8 cellular contexts compared by ENCODE assay signal in the genomic region with DNA sequence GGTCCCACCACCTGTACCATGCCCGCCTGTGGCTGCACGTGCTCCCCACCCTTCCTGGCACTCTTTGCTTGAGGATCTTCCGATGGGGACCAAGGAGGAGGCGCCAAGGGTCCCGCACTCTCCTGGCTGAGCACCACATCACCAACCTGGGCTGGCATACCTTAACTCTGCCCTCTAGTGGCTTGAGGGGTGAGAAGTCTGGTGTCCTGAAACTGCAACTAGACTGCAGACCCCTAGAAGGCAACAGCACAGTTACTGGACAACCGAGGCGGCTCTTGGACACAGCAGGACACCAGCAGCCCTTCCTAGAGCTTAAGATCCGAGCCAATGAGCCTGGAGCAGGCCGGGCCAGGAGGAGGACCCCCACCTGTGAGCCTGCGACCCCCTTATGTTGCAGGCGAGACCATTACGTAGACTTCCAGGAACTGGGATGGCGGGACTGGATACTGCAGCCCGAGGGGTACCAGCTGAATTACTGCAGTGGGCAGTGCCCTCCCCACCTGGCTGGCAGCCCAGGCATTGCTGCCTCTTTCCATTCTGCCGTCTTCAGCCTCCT. TPM values are rescaled to one million over a fixed set of nuclear protein-coding genes. Genes with fewer than 3 reads are reported as not detected.
A peak's percentile ranks its signal among the peaks of the same experiment; 100 is the strongest.
DNase-seq lines count a peak whose midpoint lies in the region; ATAC-seq and TF ChIP-seq lines count a peak whose summit lies in the region.

No MANE protein-coding gene starts in this region.

- TF ChIP-seq CTCF in GM20000 (IDR thresholded peaks at IDR 0.05; ENCODE audit: extremely low read depth, missing control alignments) (peak; percentile 70), spleen (IDR thresholded peaks at IDR 0.05 in 8 of 11, conservative IDR thresholded peaks at IDR 0.05 in 3 of 11) (peak in 9 of 11 experiments; percentile 25 to 73 (median 51))

- H3K9me3 ChIP-seq in spleen, result no peaks in the 10 kb centered on the region

- peak; percentile 76 for DNase-seq in DMS53 (lab: John Stamatoyannopoulos, UW)
- DNase-seq in GM20000 (ENCODE audit: low spot score), result no peak
- DNase-seq in NCI-H2171 (lab: John Stamatoyannopoulos, UW), result peak; percentile 52
- DNase-seq in activated CD8-positive, alpha-beta memory T cell treated with anti-CD3 and anti-CD28 coated beads, Interleukin-2, amount 50 U/mL, for 4 hours, result peak; percentile 55
- peak; percentile 45 for DNase-seq in glomerular visceral epithelial cell (ENCODE audit: extremely low spot score)
- peak; percentile 76 for DNase-seq in spleen
- no peak for DNase-seq in GM19238 (ENCODE audit: insufficient read length, low spot score)

- ATAC-seq in HG03095 (IDR thresholded peaks at IDR 0.05; ENCODE audit: unreplicated experiment), result no peak

- H3K36me3 ChIP-seq in spleen, result no peaks in the 10 kb centered on the region

- intact Hi-C loops in spleen (cut with DNase I; ENCODE audit: low total_unique reads), result no loop called here

- peaks cover 0 to 23% (median 6%) of the 10 kb centered on the region in 7 donors for H3K27me3 ChIP-seq in spleen (replicated peaks in 1 of 7)

- TF ChIP-seq POLR2A in spleen (IDR thresholded peaks at IDR 0.05), result no peak

- H3K27ac ChIP-seq in spleen, result no peak overlapping the region

- H3K4me1 ChIP-seq in spleen, result peaks cover 20 to 52% (median 27%) of the 10 kb centered on the region in 6 donors

- 28 to 40% (median 38%) methylated on average over 12 to 15 of the region's 15 CpGs for WGBS in spleen, 5 donors

- peak overlapping the region in 1 of 8 donors; percentile 35 for H3K4me3 ChIP-seq in spleen

RNA-seq across cellular contexts. Expression of a gene that starts 1.1 kb away (rescaled TPM):
- not detected for total RNA-seq in spleen
- under 1 TPM in 1 of 3 donors, not detected in 2; 0.02 TPM for polyA plus RNA-seq in spleen

RNA-seq across cellular contexts. Expression of a gene that starts 3.4 kb away (rescaled TPM):
- total RNA-seq in spleen, result 1 to 10 TPM in 4 of 7 donors, under 1 TPM in 3; 0.46 to 3.6 (median 1.1) TPM
- polyA plus RNA-seq in spleen, result 1 to 10 TPM in 1 of 3 donors, under 1 TPM in 2; 0.63 to 1.2 (median 0.77) TPM

RNA-seq across cellular contexts. Expression of a gene that starts 21.6 kb away (rescaled TPM):
- under 1 TPM in 1 of 7 donors, not detected in 6; 0.19 TPM for total RNA-seq in spleen
- not detected for polyA plus RNA-seq in spleen

RNA-seq across cellular contexts. Expression of a gene that starts 23.4 kb away (rescaled TPM):
- 100 to 1,000 TPM; 148 to 328 (median 226) TPM for total RNA-seq in spleen
- polyA plus RNA-seq in spleen, result 100 to 1,000 TPM; 190 to 400 (median 251) TPM

RNA-seq across cellular contexts. Expression of a gene that starts 25.4 kb away (rescaled TPM):
- total RNA-seq in spleen, result 10 to 100 TPM; 46.1 to 90.8 (median 61.2) TPM
- polyA plus RNA-seq in spleen, result 10 to 100 TPM; 11.3 to 16.9 (median 13.2) TPM

Comparison
In these comparisons a context has a peak if more than half of its experiments do, and no peak if none do; other contexts are left out.
1. DNase-seq: peak in DMS53 (single experiment), NCI-H2171 (single experiment), activated CD8-positive, alpha-beta memory T cell treated with anti-CD3 and anti-CD28 coated beads, Interleukin-2, amount 50 U/mL, for 4 hours (single experiment), glomerular visceral epithelial cell (single experiment) and spleen (single experiment); none in GM20000 (single experiment) and GM19238 (single experiment).